In genomic region chr12:49051373-49051764, GRCh38 we compare ENCODE assay signal across 23 cellular contexts. TPM values are rescaled to one million over a fixed set of nuclear protein-coding genes. Genes with fewer than 3 reads are reported as not detected.
DNase-seq lines count a peak whose midpoint lies in the region; ATAC-seq, FAIRE-seq and TF ChIP-seq lines count a peak whose summit lies in the region.
"Had no signal": no experiment of that assay in that cellular context is flagged by ENCODE, and none has a peak within 500 bp of the region (broad histone marks: within the 10 kb centered on the region; RNA-seq: fewer than 3 reads in every experiment).

No MANE protein-coding gene starts in this region.

- H3K4me2 ChIP-seq in HepG2 (ENCODE audit: low read depth, low read length) (no peak overlapping the region), trophoblast cell (ENCODE audit: low read length) (no peak overlapping the region)
- H3K4me2 ChIP-seq: KMS-11 had no signal

- peaks cover 74% of the 10 kb centered on the region for H3K36me3 Mint-ChIP-seq in nephron progenitor cell (ENCODE audit: low read depth)

- H3K9ac ChIP-seq in HepG2 (ENCODE audit: insufficient read depth, low read depth, low read length) (no peak overlapping the region), trophoblast cell (ENCODE audit: low read length) (no peak overlapping the region)
- H3K9ac ChIP-seq: KMS-11 had no signal

- WGBS in HepG2 (ENCODE audit: low lambda C conversion rate): 96% methylated on average over 17 of the region's 18 CpGs
- WGBS in trophoblast cell (ENCODE audit: extremely low coverage, insufficient coverage, insufficient read length): no CpG with 5 or more reads among the region's 18 CpGs

- no peak overlapping the region for H2BK5ac ChIP-seq in trophoblast cell (ENCODE audit: low read depth, low read length, poor library complexity)

- H3K9me3 ChIP-seq in HepG2 (ENCODE audit: low read length) (no peaks in the 10 kb centered on the region), trophoblast cell (ENCODE audit: insufficient read depth, low read depth, low read length) (no peaks in the 10 kb centered on the region), upper lobe of right lung (no peaks in the 10 kb centered on the region)
- H3K9me3 ChIP-seq: Caco-2 had no signal

- no peak overlapping the region for H3K14ac ChIP-seq in trophoblast cell (ENCODE audit: low read length)

- no peak overlapping the region for H4K12ac ChIP-seq in trophoblast cell (ENCODE audit: low read depth, low read length)

- peaks cover 28% of the 10 kb centered on the region for H4K20me1 ChIP-seq in HepG2 (ENCODE audit: insufficient read depth, low read length)

- DNase-seq in activated effector memory CD4-positive, alpha-beta T cell treated with anti-CD3 and anti-CD28 coated beads, Interleukin-2, amount 50 U/mL, for 16 hours: peak; percentile 60
- DNase-seq in activated effector memory CD4-positive, alpha-beta T cell treated with Interleukin-2 at 50 U/mL for 16 hours: no peak
- DNase-seq in HepG2 (ENCODE audit: low spot score) (no peak), trophoblast cell (no peak), upper lobe of right lung (no peak), nephron progenitor cell (no peak)
- DNase-seq: CD8-positive, alpha-beta T cell; HCEC 1CT; IMR-90; MM.1S; NCI-H2029; NCI-H446; NCI-H524 treated with DMSO at 0.1 percent for 48 hours; NCI-H774 had no signal

- H3K79me2 ChIP-seq in HepG2 (ENCODE audit: insufficient read depth, low read length) (peaks cover 18% of the 10 kb centered on the region), trophoblast cell (ENCODE audit: control insufficient read depth, insufficient read depth, low read length, poor library complexity) (peaks cover 2% of the 10 kb centered on the region)

- intact Hi-C loops in HepG2 (cut with micrococcal nuclease; ENCODE audit: unreplicated experiment): no loop called here
- intact Hi-C loops in upper lobe of right lung (cut with DNase I): no loop called here

- H3K4me3 ChIP-seq in HepG2 (replicated peaks in 1 of 3; ENCODE audit: insufficient read depth in 1 of 3, low read depth in 2 of 3, low read length in 3 of 3): no peak overlapping the region
- H3K4me3 ChIP-seq in trophoblast cell (ENCODE audit: low read depth, low read length): no peak overlapping the region
- H3K4me3 ChIP-seq in upper lobe of right lung: no peak overlapping the region

- H3K27me3 ChIP-seq in HepG2 (ENCODE audit: control insufficient read depth in 1 of 2, insufficient read depth in 2 of 2, low read length in 2 of 2): no peaks in the 10 kb centered on the region
- H3K27me3 ChIP-seq in trophoblast cell (ENCODE audit: insufficient read depth, low read length): no peaks in the 10 kb centered on the region
- H3K27me3 ChIP-seq in upper lobe of right lung: no peaks in the 10 kb centered on the region

- H2AFZ ChIP-seq in HepG2 (ENCODE audit: low read length) (no peak overlapping the region), trophoblast cell (ENCODE audit: insufficient read depth, low read length, poor library complexity) (no peak overlapping the region)

- no peaks in the 10 kb centered on the region for H3K79me1 ChIP-seq in trophoblast cell (ENCODE audit: low read length)

- no peak for TF ChIP-seq POLR2A in HepG2 (IDR thresholded peaks at IDR 0.05; ENCODE audit: insufficient read depth in 1 of 2, low read depth in 2 of 2, low read length in 2 of 2)

- no peak for TF ChIP-seq RAD21 in HepG2 (CRISPR knock-in tag; IDR thresholded peaks at IDR 0.05)

- H3K27me3 Mint-ChIP-seq in nephron progenitor cell (ENCODE audit: low read depth, poor library complexity): peaks cover 3% of the 10 kb centered on the region
- H3K27me3 Mint-ChIP-seq: B cell had no signal

- peak overlapping the region; percentile 18 for H3K18ac ChIP-seq in trophoblast cell (ENCODE audit: low read length)

- no peak overlapping the region for H2BK120ac ChIP-seq in trophoblast cell (ENCODE audit: insufficient read depth, low read length, poor library complexity)

- no TSS peak for BruUV-seq in HepG2 (replicated peaks; lab: Mats Ljungman, UMichigan)

- H3K27ac Mint-ChIP-seq in nephron progenitor cell: no peak overlapping the region
- H3K27ac Mint-ChIP-seq: B cell had no signal

- TF ChIP-seq CTCF in HepG2 (CRISPR knock-in tag; IDR thresholded peaks at IDR 0.05): no peak
- no peak for TF ChIP-seq CTCF in upper lobe of right lung (IDR thresholded peaks at IDR 0.05)
- no peak for TF ChIP-seq CTCF in nephron progenitor cell (IDR thresholded peaks at IDR 0.05)

- FAIRE-seq in HepG2 (lab: Jason Lieb, UNC): no peak
- FAIRE-seq: G401.6, H1, RCC 7860 had no signal

- no peak overlapping the region for H3K27ac ChIP-seq in HepG2 (ENCODE audit: extremely low read length, insufficient read depth, low read length)
- H3K27ac ChIP-seq in trophoblast cell (ENCODE audit: low read depth, low read length): no peak overlapping the region
- H3K27ac ChIP-seq in upper lobe of right lung: no peak overlapping the region
- H3K27ac ChIP-seq: 22Rv1, C4-2B, KMS-11 had no signal

- peaks cover 10% of the 10 kb centered on the region for H3K4me1 Mint-ChIP-seq in nephron progenitor cell

- no peak overlapping the region for H3K4me3 Mint-ChIP-seq in nephron progenitor cell
- H3K4me3 Mint-ChIP-seq: B cell; CD8-positive, alpha-beta T cell had no signal

- H4K91ac ChIP-seq in trophoblast cell (ENCODE audit: low read depth, low read length): no peak overlapping the region

- no peak for TF ChIP-seq EP300 in HepG2 (IDR thresholded peaks at IDR 0.05; ENCODE audit: low read depth in 2 of 2, low read length in 2 of 2)
- no peak for TF ChIP-seq EP300 in HepG2 (CRISPR knock-in tag; IDR thresholded peaks at IDR 0.05; ENCODE audit: borderline replicate concordance)

- no peak for ATAC-seq in HepG2
- no peak for ATAC-seq in upper lobe of right lung
- ATAC-seq in GM21737 (IDR thresholded peaks at IDR 0.05; ENCODE audit: unreplicated experiment): no peak
- ATAC-seq: CD8-positive, alpha-beta T cell had no signal

- in situ Hi-C loops in HepG2 (cut with HindIII; ENCODE audit: extremely low pct_ligation_motif_present, low pct_unique_long_range_greater_than_20kb): no loop called here

- H4K8ac ChIP-seq in trophoblast cell (ENCODE audit: low read depth, low read length): no peak overlapping the region

- no peaks in the 10 kb centered on the region for H3K9me3 Mint-ChIP-seq in nephron progenitor cell
- H3K9me3 Mint-ChIP-seq: CD8-positive, alpha-beta T cell had no signal

- CTCF ChIA-PET in HepG2 (lab: Yijun Ruan, JAX; ENCODE audit: low intra/inter-chr PET ratio, low total read pairs): no interaction called here

- no peak overlapping the region for H3K23ac ChIP-seq in trophoblast cell (ENCODE audit: low read length)

- H3K36me3 ChIP-seq in HepG2 (replicated peaks in 1 of 2; ENCODE audit: control insufficient read depth in 1 of 2, insufficient read depth in 2 of 2, low read length in 2 of 2) (peaks cover 67 to 93% of the 10 kb centered on the region in 2 experiments), trophoblast cell (ENCODE audit: control insufficient read depth in 1 of 2, insufficient read depth in 2 of 2, low read length in 2 of 2) (peaks cover 72 to 90% of the 10 kb centered on the region in 2 experiments), upper lobe of right lung (peaks cover 86% of the 10 kb centered on the region)

- H2BK12ac ChIP-seq in trophoblast cell (ENCODE audit: low read length): no peak overlapping the region

- peaks cover 16% of the 10 kb centered on the region for H3K4me1 ChIP-seq in HepG2 (ENCODE audit: insufficient read depth, low read length)
- no peaks in the 10 kb centered on the region for H3K4me1 ChIP-seq in trophoblast cell (ENCODE audit: control insufficient read depth in 1 of 2, insufficient read depth in 2 of 2, low read length in 2 of 2)
- H3K4me1 ChIP-seq in upper lobe of right lung: peaks cover 15% of the 10 kb centered on the region
- H3K4me1 ChIP-seq: Caco-2 had no signal

- H2AK5ac ChIP-seq in trophoblast cell (ENCODE audit: low read length): no peak overlapping the region

- H3K4ac ChIP-seq in trophoblast cell (ENCODE audit: low read depth, low read length): no peak overlapping the region

- POLR2A ChIA-PET in HepG2 (lab: Yijun Ruan, JAX): interaction anchor here (0.7 to 0.9 kb wide), 2 partner anchors 13 to 79 kb away, joined by 3 read pairs; no protein-coding TSS in a partner anchor

RNA-seq across cellular contexts. Expression of gene KMT2D, which starts 9.2 kb away (rescaled TPM):
- total RNA-seq in HepG2 (2016; rRNA removed; fragmentation: Illumina TruSeq; extraction: Trizol) (10.4 and 25.7 TPM in 2 replicates), upper lobe of right lung (102 TPM)
- 3.8 and 5.1 TPM in 2 replicates for total RNA-seq in HepG2 (2016; cell fraction: cytosol; rRNA removed; fragmentation: Illumina TruSeq; extraction: Trizol; ENCODE audit: low read depth)
- 9.4 and 20.2 TPM in 2 replicates for total RNA-seq in HepG2 (2016; cell fraction: insoluble cytoplasmic fraction; rRNA removed; fragmentation: Illumina TruSeq; extraction: Trizol)
- total RNA-seq in HepG2 (2016; cell fraction: membrane; rRNA removed; fragmentation: Illumina TruSeq; extraction: Trizol): 7.5 and 9.1 TPM in 2 replicates
- 25.5 and 28.3 TPM in 2 replicates for total RNA-seq in HepG2 (2016; cell fraction: nucleus; rRNA removed; fragmentation: Illumina TruSeq; extraction: Trizol)
- polyA plus RNA-seq in HepG2 (2011; rRNA removed): 8.1 and 8.2 TPM in 2 replicates
- 5.0 and 6.5 TPM in 2 replicates for polyA plus RNA-seq in HepG2 (2011; cell fraction: cytosol; rRNA removed)
- 41.1 and 48.4 TPM in 2 replicates for polyA plus RNA-seq in HepG2 (2011; cell fraction: nucleus; rRNA removed)
- polyA plus RNA-seq in HepG2 (2012): 20.0 and 20.6 TPM in 2 replicates
- polyA plus RNA-seq in HepG2 (2016; cell fraction: cytosol; fragmentation: Illumina TruSeq; extraction: Trizol; ENCODE audit: low read depth): 0.52 and 0.66 TPM in 2 replicates
- polyA plus RNA-seq in HepG2 (2016; cell fraction: insoluble cytoplasmic fraction; fragmentation: Illumina TruSeq; extraction: Trizol; ENCODE audit: low read depth): 18.4 and 23.1 TPM in 2 replicates
- 1.3 and 2.4 TPM in 2 replicates for polyA plus RNA-seq in HepG2 (2016; cell fraction: membrane; fragmentation: Illumina TruSeq; extraction: Trizol; ENCODE audit: low read depth)
- polyA plus RNA-seq in HepG2 (2016; cell fraction: nucleus; fragmentation: Illumina TruSeq; extraction: Trizol; ENCODE audit: insufficient read depth, low read depth): 78.2 and 102 TPM in 2 replicates
- polyA minus RNA-seq in HepG2 (2011; rRNA and poly(A)+ RNA removed; ENCODE audit: low replicate concordance): 12.2 and 28.0 TPM in 2 replicates
- 19.4 and 23.5 TPM in 2 replicates for polyA minus RNA-seq in HepG2 (2011; cell fraction: cytosol; rRNA and poly(A)+ RNA removed)
- polyA minus RNA-seq in HepG2 (2011; cell fraction: nucleus; rRNA and poly(A)+ RNA removed): 32.2 and 33.3 TPM in 2 replicates
- 21.1 and 21.8 TPM in 2 replicates for polyA plus RNA-seq in trophoblast cell (2013)

RNA-seq across cellular contexts. Expression of gene RHEBL1, which starts 18.4 kb away (rescaled TPM):
- total RNA-seq in HepG2 (2016; rRNA removed; fragmentation: Illumina TruSeq; extraction: Trizol) (1.4 and 1.6 TPM in 2 replicates), upper lobe of right lung (1.1 TPM)
- total RNA-seq in HepG2 (2016; cell fraction: cytosol; rRNA removed; fragmentation: Illumina TruSeq; extraction: Trizol; ENCODE audit: low read depth): 0.71 and 0.79 TPM in 2 replicates
- 1.5 and 1.9 TPM in 2 replicates for total RNA-seq in HepG2 (2016; cell fraction: insoluble cytoplasmic fraction; rRNA removed; fragmentation: Illumina TruSeq; extraction: Trizol)
- 0.62 and 1.0 TPM in 2 replicates for total RNA-seq in HepG2 (2016; cell fraction: membrane; rRNA removed; fragmentation: Illumina TruSeq; extraction: Trizol)
- total RNA-seq in HepG2 (2016; cell fraction: nucleus; rRNA removed; fragmentation: Illumina TruSeq; extraction: Trizol): 0.75 and 1.0 TPM in 2 replicates
- polyA plus RNA-seq in HepG2 (2011; rRNA removed): 2.5 and 2.9 TPM in 2 replicates
- 2.7 and 2.8 TPM in 2 replicates for polyA plus RNA-seq in HepG2 (2011; cell fraction: cytosol; rRNA removed)
- 2.0 and 2.7 TPM in 2 replicates for polyA plus RNA-seq in HepG2 (2011; cell fraction: nucleus; rRNA removed)
- 2.3 and 3.2 TPM in 2 replicates for polyA plus RNA-seq in HepG2 (2012)
- 0.21 and 0.42 TPM in 2 replicates for polyA plus RNA-seq in HepG2 (2016; cell fraction: cytosol; fragmentation: Illumina TruSeq; extraction: Trizol; ENCODE audit: low read depth)
- polyA plus RNA-seq in HepG2 (2016; cell fraction: insoluble cytoplasmic fraction; fragmentation: Illumina TruSeq; extraction: Trizol; ENCODE audit: low read depth): 1.2 and 1.3 TPM in 2 replicates
- polyA plus RNA-seq in HepG2 (2016; cell fraction: membrane; fragmentation: Illumina TruSeq; extraction: Trizol; ENCODE audit: low read depth): 0.52 and 0.79 TPM in 2 replicates
- polyA plus RNA-seq in HepG2 (2016; cell fraction: nucleus; fragmentation: Illumina TruSeq; extraction: Trizol; ENCODE audit: insufficient read depth, low read depth): 1.3 and 1.8 TPM in 2 replicates
- polyA minus RNA-seq in HepG2 (2011; rRNA and poly(A)+ RNA removed; ENCODE audit: low replicate concordance): 4.3 TPM in 2 replicates
- 0.88 and 0.89 TPM in 2 replicates for polyA minus RNA-seq in HepG2 (2011; cell fraction: cytosol; rRNA and poly(A)+ RNA removed)
- polyA minus RNA-seq in HepG2 (2011; cell fraction: nucleus; rRNA and poly(A)+ RNA removed): 0.62 and 0.90 TPM in 2 replicates
- 0.89 and 1.0 TPM in 2 replicates for polyA plus RNA-seq in trophoblast cell (2013)

RNA-seq across cellular contexts. Expression of gene PRKAG1, which starts 32.8 kb away (rescaled TPM):
- 32.8 and 37.6 TPM in 2 replicates for total RNA-seq in HepG2 (2016; rRNA removed; fragmentation: Illumina TruSeq; extraction: Trizol)
- 9.1 and 11.2 TPM in 2 replicates for total RNA-seq in HepG2 (2016; cell fraction: cytosol; rRNA removed; fragmentation: Illumina TruSeq; extraction: Trizol; ENCODE audit: low read depth)
- 30.6 and 39.9 TPM in 2 replicates for total RNA-seq in HepG2 (2016; cell fraction: insoluble cytoplasmic fraction; rRNA removed; fragmentation: Illumina TruSeq; extraction: Trizol)
- 19.3 and 21.1 TPM in 2 replicates for total RNA-seq in HepG2 (2016; cell fraction: membrane; rRNA removed; fragmentation: Illumina TruSeq; extraction: Trizol)
- total RNA-seq in HepG2 (2016; cell fraction: nucleus; rRNA removed; fragmentation: Illumina TruSeq; extraction: Trizol): 16.7 and 19.6 TPM in 2 replicates
- 21.2 and 26.1 TPM in 2 replicates for polyA plus RNA-seq in HepG2 (2011; rRNA removed)
- polyA plus RNA-seq in HepG2 (2011; cell fraction: cytosol; rRNA removed): 18.5 and 26.3 TPM in 2 replicates
- 8.8 and 11.6 TPM in 2 replicates for polyA plus RNA-seq in HepG2 (2011; cell fraction: nucleus; rRNA removed)
- polyA plus RNA-seq in HepG2 (2012): 20.2 and 21.7 TPM in 2 replicates
- 7.6 and 8.8 TPM in 2 replicates for polyA plus RNA-seq in HepG2 (2016; cell fraction: cytosol; fragmentation: Illumina TruSeq; extraction: Trizol; ENCODE audit: low read depth)
- polyA plus RNA-seq in HepG2 (2016; cell fraction: insoluble cytoplasmic fraction; fragmentation: Illumina TruSeq; extraction: Trizol; ENCODE audit: low read depth): 38.7 and 40.2 TPM in 2 replicates
- polyA plus RNA-seq in HepG2 (2016; cell fraction: membrane; fragmentation: Illumina TruSeq; extraction: Trizol; ENCODE audit: low read depth): 14.5 and 16.2 TPM in 2 replicates
- polyA plus RNA-seq in HepG2 (2016; cell fraction: nucleus; fragmentation: Illumina TruSeq; extraction: Trizol; ENCODE audit: insufficient read depth, low read depth): 24.6 and 24.9 TPM in 2 replicates
- 11.5 and 73.4 TPM in 2 replicates for polyA minus RNA-seq in HepG2 (2011; rRNA and poly(A)+ RNA removed; ENCODE audit: low replicate concordance)
- polyA minus RNA-seq in HepG2 (2011; cell fraction: cytosol; rRNA and poly(A)+ RNA removed): 7.8 and 9.5 TPM in 2 replicates
- 11.6 TPM in 2 replicates for polyA minus RNA-seq in HepG2 (2011; cell fraction: nucleus; rRNA and poly(A)+ RNA removed)
- 44.8 and 45.0 TPM in 2 replicates for polyA plus RNA-seq in trophoblast cell (2013)
- 46.5 TPM for total RNA-seq in upper lobe of right lung

RNA-seq across cellular contexts. Expression of gene DHH, which starts 43.2 kb away (rescaled TPM):
- not detected in 2 replicates for total RNA-seq in HepG2 (2016; rRNA removed; fragmentation: Illumina TruSeq; extraction: Trizol)
- total RNA-seq in HepG2 (2016; cell fraction: cytosol; rRNA removed; fragmentation: Illumina TruSeq; extraction: Trizol; ENCODE audit: low read depth): not detected in 2 replicates
- not detected in 2 replicates for total RNA-seq in HepG2 (2016; cell fraction: insoluble cytoplasmic fraction; rRNA removed; fragmentation: Illumina TruSeq; extraction: Trizol)
- not detected in 2 replicates for total RNA-seq in HepG2 (2016; cell fraction: membrane; rRNA removed; fragmentation: Illumina TruSeq; extraction: Trizol)
- not detected in 2 replicates for total RNA-seq in HepG2 (2016; cell fraction: nucleus; rRNA removed; fragmentation: Illumina TruSeq; extraction: Trizol)
- not detected in 2 replicates for polyA plus RNA-seq in HepG2 (2011; rRNA removed)
- not detected in 2 replicates for polyA plus RNA-seq in HepG2 (2011; cell fraction: cytosol; rRNA removed)
- 0.03 and 0.10 TPM in 2 replicates for polyA plus RNA-seq in HepG2 (2011; cell fraction: nucleus; rRNA removed)
- polyA plus RNA-seq in HepG2 (2012): not detected in 2 replicates
- not detected in 2 replicates for polyA plus RNA-seq in HepG2 (2016; cell fraction: cytosol; fragmentation: Illumina TruSeq; extraction: Trizol; ENCODE audit: low read depth)
- not detected in 2 replicates for polyA plus RNA-seq in HepG2 (2016; cell fraction: insoluble cytoplasmic fraction; fragmentation: Illumina TruSeq; extraction: Trizol; ENCODE audit: low read depth)
- not detected in 2 replicates for polyA plus RNA-seq in HepG2 (2016; cell fraction: membrane; fragmentation: Illumina TruSeq; extraction: Trizol; ENCODE audit: low read depth)
- polyA plus RNA-seq in HepG2 (2016; cell fraction: nucleus; fragmentation: Illumina TruSeq; extraction: Trizol; ENCODE audit: insufficient read depth, low read depth): not detected in 2 replicates
- 0.07 TPM in 1 of 2 replicates, not detected in the other for polyA minus RNA-seq in HepG2 (2011; rRNA and poly(A)+ RNA removed; ENCODE audit: low replicate concordance)
- not detected in 2 replicates for polyA minus RNA-seq in HepG2 (2011; cell fraction: cytosol; rRNA and poly(A)+ RNA removed)
- 0.12 TPM in 1 of 2 replicates, not detected in the other for polyA minus RNA-seq in HepG2 (2011; cell fraction: nucleus; rRNA and poly(A)+ RNA removed)
- polyA plus RNA-seq in trophoblast cell (2013): 0.11 and 0.12 TPM in 2 replicates
- 2.1 TPM for total RNA-seq in upper lobe of right lung

RNA-seq across cellular contexts. Expression of gene DDN, which starts 52.2 kb away (rescaled TPM):
- total RNA-seq in HepG2 (2016; rRNA removed; fragmentation: Illumina TruSeq; extraction: Trizol) (0.51 and 0.53 TPM in 2 replicates), upper lobe of right lung (not detected)
- total RNA-seq in HepG2 (2016; cell fraction: cytosol; rRNA removed; fragmentation: Illumina TruSeq; extraction: Trizol; ENCODE audit: low read depth): 0.20 TPM in 1 of 2 replicates, not detected in the other
- total RNA-seq in HepG2 (2016; cell fraction: insoluble cytoplasmic fraction; rRNA removed; fragmentation: Illumina TruSeq; extraction: Trizol): 0.43 and 0.54 TPM in 2 replicates
- 0.46 and 0.52 TPM in 2 replicates for total RNA-seq in HepG2 (2016; cell fraction: membrane; rRNA removed; fragmentation: Illumina TruSeq; extraction: Trizol)
- total RNA-seq in HepG2 (2016; cell fraction: nucleus; rRNA removed; fragmentation: Illumina TruSeq; extraction: Trizol): 0.34 and 0.62 TPM in 2 replicates
- polyA plus RNA-seq in HepG2 (2011; rRNA removed): 0.24 and 0.33 TPM in 2 replicates
- polyA plus RNA-seq in HepG2 (2011; cell fraction: cytosol; rRNA removed): 0.21 and 0.34 TPM in 2 replicates
- 0.47 and 0.83 TPM in 2 replicates for polyA plus RNA-seq in HepG2 (2011; cell fraction: nucleus; rRNA removed)
- polyA plus RNA-seq in HepG2 (2012): 0.48 and 0.69 TPM in 2 replicates
- polyA plus RNA-seq in HepG2 (2016; cell fraction: cytosol; fragmentation: Illumina TruSeq; extraction: Trizol; ENCODE audit: low read depth): 0.20 and 0.28 TPM in 2 replicates
- 0.58 and 0.73 TPM in 2 replicates for polyA plus RNA-seq in HepG2 (2016; cell fraction: insoluble cytoplasmic fraction; fragmentation: Illumina TruSeq; extraction: Trizol; ENCODE audit: low read depth)
- polyA plus RNA-seq in HepG2 (2016; cell fraction: membrane; fragmentation: Illumina TruSeq; extraction: Trizol; ENCODE audit: low read depth): 0.48 and 0.58 TPM in 2 replicates
- 1.2 and 1.3 TPM in 2 replicates for polyA plus RNA-seq in HepG2 (2016; cell fraction: nucleus; fragmentation: Illumina TruSeq; extraction: Trizol; ENCODE audit: insufficient read depth, low read depth)
- 0.46 and 5.3 TPM in 2 replicates for polyA minus RNA-seq in HepG2 (2011; rRNA and poly(A)+ RNA removed; ENCODE audit: low replicate concordance)
- 0.44 and 0.49 TPM in 2 replicates for polyA minus RNA-seq in HepG2 (2011; cell fraction: cytosol; rRNA and poly(A)+ RNA removed)
- 0.25 and 0.39 TPM in 2 replicates for polyA minus RNA-seq in HepG2 (2011; cell fraction: nucleus; rRNA and poly(A)+ RNA removed)
- 0.12 and 0.18 TPM in 2 replicates for polyA plus RNA-seq in trophoblast cell (2013)
